In genomic region chr16:1188781-1189189, GRCh38 we compare ENCODE assay signal across 9 cellular contexts. TPM values are rescaled to one million over a fixed set of nuclear protein-coding genes. Genes with fewer than 3 reads are reported as not detected.
DNase-seq lines count a peak whose midpoint lies in the region; ATAC-seq lines count a peak whose summit lies in the region.
"Had no signal": no experiment of that assay in that cellular context is flagged by ENCODE, and none has a peak within 500 bp of the region (broad histone marks: within the 10 kb centered on the region; RNA-seq: fewer than 3 reads in every experiment).

No MANE protein-coding gene starts in this region.

- no peaks in the 10 kb centered on the region for H3K9me3 ChIP-seq in CD8-positive, alpha-beta memory T cell (ENCODE audit: low read length)

- CTCF ChIA-PET in CD8-positive, alpha-beta memory T cell (lab: Charles Lee) = no interaction called here

- DNase-seq in CD8-positive, alpha-beta memory T cell = peak; percentile 26 to 64 (median 35)
- DNase-seq in NCI-H460 (ENCODE audit: extremely low read depth, low read depth) (peak; percentile 58), left cardiac atrium (peak; percentile 60), T1000 (lab: John Stamatoyannopoulos, UW) (no peak), GOT3 (lab: John Stamatoyannopoulos, UW) (no peak)
- peak; percentile 45 to 46 for DNase-seq in activated T-cell treated with anti-CD3 and anti-CD28 coated beads, Interleukin-2, amount 50 U/mL, for 72 hours
- DNase-seq in stimulated activated CD4-positive, alpha-beta T cell treated with anti-CD3 and anti-CD28 coated beads, Interleukin-2, amount 100 ng/mL, for 4 hours (ENCODE audit: low read depth) = peak; percentile 8

- H3K9me3 Mint-ChIP-seq in CD8-positive, alpha-beta memory T cell = peaks cover 0 to 1% (median 0%) of the 10 kb centered on the region in 5 donors
- H3K9me3 Mint-ChIP-seq in activated T-cell treated with anti-CD3 and anti-CD28 coated beads, Interleukin-2, amount 50 U/mL, for 72 hours = no peaks in the 10 kb centered on the region

- no peaks in the 10 kb centered on the region for H3K36me3 Mint-ChIP-seq in CD8-positive, alpha-beta memory T cell
- no peaks in the 10 kb centered on the region for H3K36me3 Mint-ChIP-seq in activated T-cell treated with anti-CD3 and anti-CD28 coated beads, Interleukin-2, amount 50 U/mL, for 72 hours (ENCODE audit: insufficient read depth in 2 of 2)

- no peak overlapping the region for H3K4me3 Mint-ChIP-seq in CD8-positive, alpha-beta memory T cell
- no peak overlapping the region for H3K4me3 Mint-ChIP-seq in activated T-cell treated with anti-CD3 and anti-CD28 coated beads, Interleukin-2, amount 50 U/mL, for 72 hours

- H3K27me3 ChIP-seq in CD8-positive, alpha-beta memory T cell (ENCODE audit: insufficient read depth, low read length, poor library complexity, severe bottlenecking) = no peaks in the 10 kb centered on the region

- H3K4me1 ChIP-seq in CD8-positive, alpha-beta memory T cell (ENCODE audit: insufficient read depth, low read length) = no peaks in the 10 kb centered on the region

- no peak overlapping the region for H3K27ac Mint-ChIP-seq in CD8-positive, alpha-beta memory T cell
- no peak overlapping the region for H3K27ac Mint-ChIP-seq in activated T-cell treated with anti-CD3 and anti-CD28 coated beads, Interleukin-2, amount 50 U/mL, for 72 hours

- no peak overlapping the region for H3K27ac ChIP-seq in CD8-positive, alpha-beta memory T cell (ENCODE audit: low read depth, low read length)
- H3K27ac ChIP-seq: skin epidermis had no signal

- peaks cover 1 to 6% of the 10 kb centered on the region in 2 donors for H3K27me3 Mint-ChIP-seq in CD8-positive, alpha-beta memory T cell
- no peaks in the 10 kb centered on the region for H3K27me3 Mint-ChIP-seq in activated T-cell treated with anti-CD3 and anti-CD28 coated beads, Interleukin-2, amount 50 U/mL, for 72 hours (ENCODE audit: low read depth)

- intact Hi-C loops in left cardiac atrium (cut with DNase I) = no loop called here

- ATAC-seq in activated T-cell treated with anti-CD3 and anti-CD28 coated beads, Interleukin-2, amount 50 U/mL, for 72 hours (replicated peaks in 1 of 2) = peak; percentile 36 to 39
- ATAC-seq in left cardiac atrium = peak; percentile 71 to 79
- no peak for ATAC-seq in GM21423 (IDR thresholded peaks at IDR 0.05; ENCODE audit: unreplicated experiment)

- no peaks in the 10 kb centered on the region for H3K4me1 Mint-ChIP-seq in CD8-positive, alpha-beta memory T cell
- H3K4me1 Mint-ChIP-seq in activated T-cell treated with anti-CD3 and anti-CD28 coated beads, Interleukin-2, amount 50 U/mL, for 72 hours (ENCODE audit: low read depth) = no peaks in the 10 kb centered on the region

- POLR2A ChIA-PET in CD8-positive, alpha-beta memory T cell (lab: Charles Lee) = no interaction called here

- H3K36me3 ChIP-seq in CD8-positive, alpha-beta memory T cell (ENCODE audit: insufficient read depth, low read length) = no peaks in the 10 kb centered on the region

- no peak overlapping the region for H3K4me3 ChIP-seq in CD8-positive, alpha-beta memory T cell (ENCODE audit: low read length)
- H3K4me3 ChIP-seq: skin epidermis had no signal

RNA-seq across cellular contexts. Expression of gene CACNA1H, which starts 35.9 kb away (rescaled TPM):
- under 1 TPM; 0.31 to 0.42 TPM for total RNA-seq in CD8-positive, alpha-beta memory T cell
- polyA plus RNA-seq in CD8-positive, alpha-beta memory T cell = 0.40 TPM
- total RNA-seq in NCI-H460 (2014; rRNA removed; shearing (Covaris generic)) = 3.9 and 4.2 TPM in 2 replicates
- 4.4 and 10.0 TPM in 2 replicates for polyA plus RNA-seq in NCI-H460 (2014; cell fraction: nucleus; rRNA removed)
- under 1 TPM; 0.48 to 0.79 TPM for total RNA-seq in activated T-cell treated with anti-CD3 and anti-CD28 coated beads, Interleukin-2, amount 50 U/mL, for 72 hours
- 1 to 10 TPM; 6.0 to 7.1 TPM for total RNA-seq in left cardiac atrium

RNA-seq across cellular contexts. Expression of gene TPSG1, which starts 36.3 kb away (rescaled TPM):
- total RNA-seq in CD8-positive, alpha-beta memory T cell = not detected
- polyA plus RNA-seq in CD8-positive, alpha-beta memory T cell = not detected
- total RNA-seq in NCI-H460 (2014; rRNA removed; shearing (Covaris generic)) = not detected in 2 replicates
- not detected in 2 replicates for polyA plus RNA-seq in NCI-H460 (2014; cell fraction: nucleus; rRNA removed)
- total RNA-seq in activated T-cell treated with anti-CD3 and anti-CD28 coated beads, Interleukin-2, amount 50 U/mL, for 72 hours = under 1 TPM in 1 of 2 donors, not detected in 1; 0.32 TPM
- total RNA-seq in left cardiac atrium = under 1 TPM in 1 of 2 donors, not detected in 1; 0.21 TPM

RNA-seq across cellular contexts. Expression of gene TPSB2, which starts 41.2 kb away (rescaled TPM):
- total RNA-seq in CD8-positive, alpha-beta memory T cell = not detected
- not detected for polyA plus RNA-seq in CD8-positive, alpha-beta memory T cell
- not detected in 2 replicates for total RNA-seq in NCI-H460 (2014; rRNA removed; shearing (Covaris generic))
- not detected in 2 replicates for polyA plus RNA-seq in NCI-H460 (2014; cell fraction: nucleus; rRNA removed)
- under 1 TPM in 1 of 2 donors, not detected in 1; 0.60 TPM for total RNA-seq in activated T-cell treated with anti-CD3 and anti-CD28 coated beads, Interleukin-2, amount 50 U/mL, for 72 hours
- total RNA-seq in left cardiac atrium = 10 to 100 TPM in 1 of 2 donors, 1 to 10 TPM in 1; 9.3 to 18.9 TPM

RNA-seq across cellular contexts. Expression of gene TPSAB1, which starts 51.7 kb away (rescaled TPM):
- not detected for total RNA-seq in CD8-positive, alpha-beta memory T cell
- not detected for polyA plus RNA-seq in CD8-positive, alpha-beta memory T cell
- not detected in 2 replicates for total RNA-seq in NCI-H460 (2014; rRNA removed; shearing (Covaris generic))
- not detected in 2 replicates for polyA plus RNA-seq in NCI-H460 (2014; cell fraction: nucleus; rRNA removed)
- total RNA-seq in activated T-cell treated with anti-CD3 and anti-CD28 coated beads, Interleukin-2, amount 50 U/mL, for 72 hours = under 1 TPM in 1 of 2 donors, not detected in 1; 0.28 TPM
- total RNA-seq in left cardiac atrium = 10 to 100 TPM in 1 of 2 donors, 1 to 10 TPM in 1; 2.1 to 17.3 TPM

Comparison
In these comparisons a context has a peak if more than half of its experiments do, and no peak if none do; other contexts are left out.
1. DNase-seq: peak in CD8-positive, alpha-beta memory T cell (5 of 5), NCI-H460 (single experiment), activated T-cell treated with anti-CD3 and anti-CD28 coated beads, Interleukin-2, amount 50 U/mL, for 72 hours (2 of 2), left cardiac atrium (single experiment) and stimulated activated CD4-positive, alpha-beta T cell treated with anti-CD3 and anti-CD28 coated beads, Interleukin-2, amount 100 ng/mL, for 4 hours (single experiment); none in T1000 (single experiment) and GOT3 (single experiment).
2. RNA of gene TPSB2, which starts 41.2 kb away (total RNA-seq): 9.3 to 18.9 TPM in left cardiac atrium; 0.60 TPM in activated T-cell treated with anti-CD3 and anti-CD28 coated beads, Interleukin-2, amount 50 U/mL, for 72 hours, not detected in CD8-positive, alpha-beta memory T cell and not detected in NCI-H460; every median in the first group is over 4 times any median in the second.